ENCODE assay signal across 8 cellular contexts in the genomic region with DNA sequence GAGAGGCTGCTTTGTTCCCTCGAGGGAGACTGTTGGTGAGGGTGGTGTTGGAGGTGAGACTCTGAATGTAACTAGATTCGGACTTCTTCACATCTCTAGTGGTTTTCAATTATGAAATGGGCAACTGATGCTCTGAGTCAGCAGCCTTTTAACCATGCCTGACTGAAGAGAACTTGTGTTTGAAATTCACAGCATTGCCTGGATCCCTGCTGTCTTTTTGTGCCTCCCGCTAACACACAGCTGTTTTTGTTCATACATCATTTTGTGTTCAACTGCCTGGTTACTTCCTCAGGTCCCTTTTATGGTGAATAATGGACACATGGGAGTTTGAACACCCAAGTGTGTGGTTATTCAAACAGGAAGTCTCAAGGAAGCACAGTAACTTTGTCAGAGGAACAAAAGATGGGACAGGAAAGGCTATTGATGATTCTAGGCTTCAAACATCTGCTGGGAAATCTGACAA. TPM values are rescaled to one million over a fixed set of nuclear protein-coding genes. Genes with fewer than 3 reads are reported as not detected.
DNase-seq lines count a peak whose midpoint lies in the region; ATAC-seq and TF ChIP-seq lines count a peak whose summit lies in the region.

No MANE protein-coding gene starts in this region.

- peaks cover 82% of the 10 kb centered on the region for H3F3A ChIP-seq in GM23248 (ENCODE audit: insufficient read depth)

- H3K9me2 ChIP-seq in GM23248 (ENCODE audit: insufficient read depth): no peaks in the 10 kb centered on the region

- in situ Hi-C loops in GM23248 (cut with MboI): no loop called here

- H3K27me3 ChIP-seq in GM23248 (replicated peaks; ENCODE audit: insufficient read depth): no peaks in the 10 kb centered on the region

- 0 out of 2 replicates have a peak, but pooled peaks cover 3% of the 10 kb centered on the region for H4K20me1 ChIP-seq in GM23248 (ENCODE audit: insufficient read depth)

- H3K4me3 Mint-ChIP-seq in CD14-positive monocyte: no peak overlapping the region

- peaks cover 100% of the 10 kb centered on the region for H3K79me2 ChIP-seq in GM23248 (ENCODE audit: insufficient read depth)

- H3K9me3 ChIP-seq in GM23248 (ENCODE audit: low read depth): no peaks in the 10 kb centered on the region

- DNase-seq in GM23248 (peak; percentile 86), NOMO-1 treated with dmso at 0.1 percent for 144 hours (lab: John Stamatoyannopoulos, UW; ENCODE audit: unreplicated experiment) (peak; percentile 36), fibroblast of the aortic adventitia (ENCODE audit: low read depth) (peak; percentile 71), stromal cell of bone marrow (ENCODE audit: low read depth) (peak; percentile 46), T-helper 1 cell (no peak), CD14-positive monocyte (ENCODE audit: low spot score) (no peak)
- no peak for DNase-seq in stimulated activated CD4-positive, alpha-beta T cell treated with anti-CD3 and anti-CD28 coated beads, Interleukin-15, amount 100 ng/mL, for 24 hours

- peaks cover 0 to 5% (median 2%) of the 10 kb centered on the region in 3 donors for H3K27me3 Mint-ChIP-seq in CD14-positive monocyte (ENCODE audit: low read depth in 3 of 3)

- peaks cover 11% of the 10 kb centered on the region; the same call in 1 of the 2 replicates for H3K36me3 ChIP-seq in GM23248 (ENCODE audit: low read depth)

- H3K4me2 ChIP-seq in GM23248 (ENCODE audit: unreplicated experiment): peak overlapping the region; percentile 71

- intact Hi-C loops in CD14-positive monocyte (cut with micrococcal nuclease): no loop called here

- H3K27ac ChIP-seq in GM23248: peak overlapping the region; percentile 88

- H3K9me3 Mint-ChIP-seq in CD14-positive monocyte: no peaks in the 10 kb centered on the region

- WGBS in GM23248 (ENCODE audit: low coverage in 1 of 2, low lambda C conversion rate in 2 of 2, missing lambda C conversion rate in 2 of 2), 2 experiments: 1 to 2% methylated on average over 3 of the region's 3 CpGs

- peaks cover 63% of the 10 kb centered on the region for H3K4me1 ChIP-seq in GM23248 (ENCODE audit: insufficient read depth)

- ATAC-seq in HG03565 (IDR thresholded peaks at IDR 0.05; ENCODE audit: unreplicated experiment): no peak

- peak overlapping the region in 1 of 7 donors; percentile 12 for H3K27ac Mint-ChIP-seq in CD14-positive monocyte

- H2AFZ ChIP-seq in GM23248: no peak overlapping the region

- peaks cover 16% of the 10 kb centered on the region for H3K4me1 Mint-ChIP-seq in CD14-positive monocyte

- peak overlapping the region; percentile 65 for H3K9ac ChIP-seq in GM23248

- H3K4me3 ChIP-seq in GM23248 (peak overlapping the region; percentile 51), fibroblast of the aortic adventitia (ENCODE audit: low read depth, low read length) (no peak overlapping the region)

- H3K36me3 Mint-ChIP-seq in CD14-positive monocyte: no peaks in the 10 kb centered on the region

- TF ChIP-seq CTCF in fibroblast of the aortic adventitia (IDR thresholded peaks at IDR 0.05; ENCODE audit: insufficient read depth, low read length) (no peak), CD14-positive monocyte (IDR thresholded peaks at IDR 0.05) (no peak)

RNA-seq across cellular contexts. Expression of gene LAMC1, which starts 16.8 kb away (rescaled TPM):
- total RNA-seq in GM23248 (2014; rRNA removed; shearing (Covaris generic)): 686 and 727 TPM in 2 replicates
- polyA plus RNA-seq in GM23248 (2016; fragmentation: Nextera tagmentation; extraction: Ambion mirVana) (176 and 185 TPM in 2 replicates), CD14-positive monocyte (under 1 TPM; 0.34 to 0.95 TPM)
- 564 and 789 TPM in 2 replicates for total RNA-seq in fibroblast of the aortic adventitia (ENCODE audit: low replicate concordance)

Comparison
In these comparisons a context has a peak if more than half of its experiments do, and no peak if none do; other contexts are left out.
1. DNase-seq: peak in GM23248 (single experiment), NOMO-1 treated with dmso at 0.1 percent for 144 hours (single experiment), fibroblast of the aortic adventitia (single experiment) and stromal cell of bone marrow (single experiment); none in stimulated activated CD4-positive, alpha-beta T cell treated with anti-CD3 and anti-CD28 coated beads, Interleukin-15, amount 100 ng/mL, for 24 hours (single experiment), T-helper 1 cell (0 of 5) and CD14-positive monocyte (single experiment).